16 cellular contexts compared by ENCODE assay signal in the genomic region with DNA sequence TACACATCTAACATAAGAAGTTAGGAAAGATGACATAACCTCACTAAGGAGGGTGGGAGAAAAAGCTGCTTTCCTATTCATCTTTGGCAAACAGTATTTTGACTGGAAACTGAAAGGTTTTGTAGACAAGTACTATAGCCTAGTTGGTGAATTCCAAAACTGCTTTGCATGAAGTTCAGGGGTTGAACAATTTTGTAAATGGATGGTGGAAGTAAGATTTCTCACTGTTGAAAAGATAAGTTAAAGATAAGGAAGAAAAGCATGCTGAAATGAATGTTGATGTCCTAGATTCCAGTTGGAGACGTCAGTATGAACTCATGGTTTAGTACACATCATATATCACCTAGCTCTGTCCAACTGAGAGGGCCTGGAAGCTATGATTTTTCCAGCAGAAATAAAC.
DNase-seq lines count a peak whose midpoint lies in the region; ATAC-seq and TF ChIP-seq lines count a peak whose summit lies in the region.
"Had no signal": no experiment of that assay in that cellular context is flagged by ENCODE, and none has a peak within 500 bp of the region (broad histone marks: within the 10 kb centered on the region; RNA-seq: fewer than 3 reads in every experiment).

No MANE protein-coding gene starts in this region.

- H3K4me2 ChIP-seq in H9 (ENCODE audit: insufficient read depth, insufficient read length, low read length) (no peak overlapping the region), trophoblast cell (ENCODE audit: low read length) (no peak overlapping the region), MM.1S (ENCODE audit: low read depth, low read length) (no peak overlapping the region)
- H3K4me2 ChIP-seq: A549 had no signal

- no peak overlapping the region for H3K9ac ChIP-seq in H9 (ENCODE audit: extremely low read depth, insufficient read length, low read length)
- H3K9ac ChIP-seq in trophoblast cell (ENCODE audit: low read length) = no peak overlapping the region
- no peak overlapping the region for H3K9ac ChIP-seq in MM.1S (ENCODE audit: low read length)

- H3K4ac ChIP-seq in H9 (ENCODE audit: low read depth, low read length) (no peak overlapping the region), trophoblast cell (ENCODE audit: low read depth, low read length) (no peak overlapping the region)

- no peaks in the 10 kb centered on the region for H3K9me2 ChIP-seq in MM.1S (replicated peaks; ENCODE audit: insufficient read depth, low read length)

- H3K14ac ChIP-seq in H9 (ENCODE audit: insufficient read depth, low read length) (no peak overlapping the region), trophoblast cell (ENCODE audit: low read length) (no peak overlapping the region)

- H3K4me3 ChIP-seq in choroid plexus epithelial cell (ENCODE audit: low read depth, low read length) (no peak overlapping the region), fibroblast of the aortic adventitia (ENCODE audit: low read depth, low read length) (no peak overlapping the region), trophoblast cell (ENCODE audit: low read depth, low read length) (no peak overlapping the region), MM.1S (ENCODE audit: low read length) (no peak overlapping the region)
- H3K4me3 ChIP-seq: A549, HAP-1 had no signal

- ATAC-seq in HG02973 (IDR thresholded peaks at IDR 0.05; ENCODE audit: unreplicated experiment) = no peak
- ATAC-seq: A549 had no signal

- H2AK5ac ChIP-seq in H9 (ENCODE audit: insufficient read length, low read length) (no peak overlapping the region), trophoblast cell (ENCODE audit: low read length) (no peak overlapping the region)

- H3K4me3 Mint-ChIP-seq in H9 = no peak overlapping the region
- H3K4me3 Mint-ChIP-seq: CD4-positive, alpha-beta memory T cell; HFFc6 had no signal

- H2BK12ac ChIP-seq in H9 (ENCODE audit: insufficient read length, low read depth, low read length) (no peak overlapping the region), trophoblast cell (ENCODE audit: low read length) (no peak overlapping the region)

- H3K79me2 ChIP-seq in H9 (ENCODE audit: insufficient read depth, low read length) (no peaks in the 10 kb centered on the region), trophoblast cell (ENCODE audit: control insufficient read depth, insufficient read depth, low read length, poor library complexity) (no peaks in the 10 kb centered on the region), MM.1S (ENCODE audit: low read length) (no peaks in the 10 kb centered on the region)

- no peaks in the 10 kb centered on the region for H3K27me3 ChIP-seq in H9 (ENCODE audit: insufficient read depth, low read length)
- no peaks in the 10 kb centered on the region for H3K27me3 ChIP-seq in trophoblast cell (ENCODE audit: insufficient read depth, low read length)
- H3K27me3 ChIP-seq in MM.1S (replicated peaks; ENCODE audit: insufficient read depth, low read length) = no peaks in the 10 kb centered on the region

- H2AFZ ChIP-seq in H9 (ENCODE audit: low read length) = no peak overlapping the region
- H2AFZ ChIP-seq in trophoblast cell (ENCODE audit: insufficient read depth, low read length, poor library complexity) = no peak overlapping the region
- no peak overlapping the region for H2AFZ ChIP-seq in MM.1S (ENCODE audit: low read length)

- WGBS in H9 (ENCODE audit: extremely low coverage, insufficient read length, low lambda C conversion rate) = no CpG with 5 or more reads among the region's 1 CpG
- WGBS in trophoblast cell (ENCODE audit: extremely low coverage, insufficient coverage, insufficient read length) = no CpG with 5 or more reads among the region's 1 CpG

- DNase-seq in H9 (no peak), choroid plexus epithelial cell (ENCODE audit: low read depth) (peak; percentile 6), fibroblast of the aortic adventitia (ENCODE audit: low read depth) (peak; percentile 4), trophoblast cell (peak; percentile 56 to 93), MM.1S (no peak), T-helper 9 cell (no peak)
- DNase-seq: 8988T; Calu3; CD4-positive, alpha-beta memory T cell; COR-L47; DMS53; DMS79 treated with DMSO at 0.1 percent for 48 hours; HFFc6 had no signal

- H3K27me3 Mint-ChIP-seq in H9 (ENCODE audit: low read depth) = no peaks in the 10 kb centered on the region
- H3K27me3 Mint-ChIP-seq: CD4-positive, alpha-beta memory T cell had no signal

- H3K4me1 ChIP-seq in H9 (ENCODE audit: insufficient read depth, low read length) (no peaks in the 10 kb centered on the region; the same call in 1 of the 2 replicates), trophoblast cell (ENCODE audit: control insufficient read depth in 1 of 2, insufficient read depth in 2 of 2, low read length in 2 of 2) (no peaks in the 10 kb centered on the region), MM.1S (ENCODE audit: low read length) (no peaks in the 10 kb centered on the region)
- H3K4me1 ChIP-seq: A549 had no signal

- no peaks in the 10 kb centered on the region for H3F3A ChIP-seq in MM.1S (ENCODE audit: insufficient read depth, low read length)

- H3K23ac ChIP-seq in H9 (ENCODE audit: insufficient read length, low read depth, low read length) = no peak overlapping the region
- no peak overlapping the region for H3K23ac ChIP-seq in trophoblast cell (ENCODE audit: low read length)

- H4K12ac ChIP-seq in trophoblast cell (ENCODE audit: low read depth, low read length) = no peak overlapping the region

- no peak overlapping the region for H3K27ac ChIP-seq in H9 (ENCODE audit: insufficient read length, low read depth, low read length)
- H3K27ac ChIP-seq in trophoblast cell (ENCODE audit: low read depth, low read length) = no peak overlapping the region
- no peak overlapping the region for H3K27ac ChIP-seq in MM.1S (ENCODE audit: low read length)
- H3K27ac ChIP-seq: A549 had no signal

- no peaks in the 10 kb centered on the region for H3K9me3 Mint-ChIP-seq in H9

- no peak overlapping the region for H2BK20ac ChIP-seq in H9 (ENCODE audit: low read depth, low read length, poor library complexity, severe bottlenecking)

- no peak overlapping the region for H4K5ac ChIP-seq in H9 (ENCODE audit: insufficient read length, low read depth, low read length)

- H3K18ac ChIP-seq in H9 (ENCODE audit: insufficient read length, low read depth, low read length) = no peak overlapping the region
- H3K18ac ChIP-seq in trophoblast cell (ENCODE audit: low read length) = no peak overlapping the region

- H3K36me3 ChIP-seq in trophoblast cell (ENCODE audit: control insufficient read depth in 1 of 2, insufficient read depth in 2 of 2, low read length in 2 of 2) = no peaks in the 10 kb centered on the region
- H3K36me3 ChIP-seq in MM.1S (replicated peaks; ENCODE audit: insufficient read depth, low read length) = no peaks in the 10 kb centered on the region
- H3K36me3 ChIP-seq: HAP-1 had no signal

- H2BK15ac ChIP-seq in H9 (ENCODE audit: low read depth, low read length) = no peak overlapping the region

- no peak for TF ChIP-seq CTCF in H9 (conservative IDR thresholded peaks at IDR 0.05)
- no peak for TF ChIP-seq CTCF in choroid plexus epithelial cell (conservative IDR thresholded peaks at IDR 0.05; ENCODE audit: low read depth, low read length)
- no peak for TF ChIP-seq CTCF in fibroblast of the aortic adventitia (IDR thresholded peaks at IDR 0.05; ENCODE audit: insufficient read depth, low read length)
- no peak for TF ChIP-seq CTCF in MM.1S (IDR thresholded peaks at IDR 0.05; ENCODE audit: low read length)

- no peaks in the 10 kb centered on the region for H4K20me1 ChIP-seq in H9 (ENCODE audit: control insufficient read depth, insufficient read depth, insufficient read length)
- H4K20me1 ChIP-seq in MM.1S (ENCODE audit: insufficient read depth, low read length) = no peaks in the 10 kb centered on the region

- no peak overlapping the region for H3T11ph ChIP-seq in H9 (ENCODE audit: low read length)

- H3K23me2 ChIP-seq in H9 (ENCODE audit: insufficient read length, low read depth, low read length, poor library complexity, severe bottlenecking) = no peaks in the 10 kb centered on the region

- peaks cover 15 to 18% of the 10 kb centered on the region in 2 experiments for H3K4me1 Mint-ChIP-seq in H9
- H3K4me1 Mint-ChIP-seq: CD4-positive, alpha-beta memory T cell had no signal

- no peaks in the 10 kb centered on the region for H3K9me3 ChIP-seq in H9 (ENCODE audit: control insufficient read depth, low read depth, low read length)
- no peaks in the 10 kb centered on the region for H3K9me3 ChIP-seq in trophoblast cell (ENCODE audit: insufficient read depth, low read depth, low read length)
- no peaks in the 10 kb centered on the region for H3K9me3 ChIP-seq in MM.1S (replicated peaks; ENCODE audit: insufficient read depth, low read length)
- H3K9me3 ChIP-seq: A549, HAP-1 had no signal

- H4K91ac ChIP-seq in H9 (ENCODE audit: insufficient read length, low read depth, low read length) = no peak overlapping the region
- no peak overlapping the region for H4K91ac ChIP-seq in trophoblast cell (ENCODE audit: low read depth, low read length)

- H3K27ac Mint-ChIP-seq in H9 = peak overlapping the region in 2 of 3 experiments; percentile 10 to 69; a peak in 3 of 7 replicates
- H3K27ac Mint-ChIP-seq: CD4-positive, alpha-beta memory T cell; HFFc6 had no signal

- no peaks in the 10 kb centered on the region; a peak in 1 of 7 replicates for H3K36me3 Mint-ChIP-seq in H9 (ENCODE audit: insufficient read depth in 1 of 3, low read depth in 3 of 3)
- H3K36me3 Mint-ChIP-seq: CD4-positive, alpha-beta memory T cell had no signal

- no peaks in the 10 kb centered on the region for H3K79me1 ChIP-seq in H9 (ENCODE audit: insufficient read depth, low read depth, low read length, poor library complexity, severe bottlenecking)
- H3K79me1 ChIP-seq in trophoblast cell (ENCODE audit: low read length) = no peaks in the 10 kb centered on the region

- H2BK120ac ChIP-seq in H9 (ENCODE audit: low read depth, low read length, poor library complexity, severe bottlenecking) = no peak overlapping the region
- no peak overlapping the region for H2BK120ac ChIP-seq in trophoblast cell (ENCODE audit: insufficient read depth, low read length, poor library complexity)

- no peak overlapping the region for H3K56ac ChIP-seq in H9 (ENCODE audit: insufficient read length, low read depth, low read length)

- no peak overlapping the region for H4K8ac ChIP-seq in H9 (replicated peaks; ENCODE audit: insufficient read length, low read depth, low read length)
- H4K8ac ChIP-seq in trophoblast cell (ENCODE audit: low read depth, low read length) = no peak overlapping the region

- no peak overlapping the region for H2BK5ac ChIP-seq in H9 (ENCODE audit: insufficient read length, low read length)
- H2BK5ac ChIP-seq in trophoblast cell (ENCODE audit: low read depth, low read length, poor library complexity) = no peak overlapping the region

Comparison
In these comparisons a context has a peak if more than half of its experiments do, and no peak if none do; other contexts are left out.
1. DNase-seq: peak in choroid plexus epithelial cell (single experiment), fibroblast of the aortic adventitia (single experiment) and trophoblast cell (2 of 2); none in H9 (single experiment), MM.1S (single experiment) and T-helper 9 cell (single experiment).